21 cellular contexts compared by ENCODE assay signal in the genomic region with DNA sequence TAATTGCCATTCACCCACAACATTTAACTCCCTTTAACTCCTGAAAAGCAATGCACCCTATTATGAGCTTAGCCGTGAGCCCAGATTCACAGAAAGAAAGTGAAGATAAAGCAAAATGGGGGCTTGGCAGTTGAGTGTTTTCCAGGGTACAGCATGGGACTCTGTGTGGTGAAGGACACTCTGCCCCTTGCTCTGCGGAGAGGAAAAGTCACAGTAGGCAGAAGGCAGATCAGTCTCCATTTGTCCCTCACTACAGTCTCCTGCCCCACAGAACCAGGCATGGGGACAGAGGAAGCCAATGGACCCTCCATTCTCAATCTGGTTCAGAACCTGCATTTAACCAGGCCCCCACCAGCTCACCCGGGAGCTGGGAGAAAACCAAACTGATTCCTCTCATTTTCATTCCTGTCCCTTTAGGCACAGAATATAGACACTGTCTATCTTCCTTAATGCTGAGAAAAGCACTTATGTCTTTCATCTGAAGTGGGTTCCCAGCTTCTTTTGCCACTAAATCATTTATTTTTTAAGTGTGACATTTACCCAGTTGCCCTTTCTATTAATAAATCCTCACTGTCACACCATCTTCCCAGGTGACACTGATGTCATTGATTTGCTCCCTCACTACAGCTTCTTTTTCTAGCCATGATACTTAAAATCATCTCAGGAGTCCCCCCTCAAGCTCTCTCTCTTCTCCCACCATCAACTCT. TPM values are rescaled to one million over a fixed set of nuclear protein-coding genes. Genes with fewer than 3 reads are reported as not detected.
A peak's percentile ranks its signal among the peaks of the same experiment; 100 is the strongest.
DNase-seq lines count a peak whose midpoint lies in the region; ATAC-seq and TF ChIP-seq lines count a peak whose summit lies in the region.
"Had no signal": no experiment of that assay in that cellular context is flagged by ENCODE, and none has a peak within 500 bp of the region (broad histone marks: within the 10 kb centered on the region; RNA-seq: fewer than 3 reads in every experiment).

No MANE protein-coding gene starts in this region.

- H3K27me3 Mint-ChIP-seq in nephron (ENCODE audit: low read depth) (no peaks in the 10 kb centered on the region), type B pancreatic cell (no peaks in the 10 kb centered on the region)

- ATAC-seq in heart left ventricle (peak in 3 of 4 donors; percentile 51 to 55 (median 52)), Right ventricle myocardium inferior (no peak), GM21529 (IDR thresholded peaks at IDR 0.05; ENCODE audit: unreplicated experiment) (no peak), HG03354 (IDR thresholded peaks at IDR 0.05; ENCODE audit: poor library complexity, severe bottlenecking, unreplicated experiment) (no peak)
- ATAC-seq: activated T-helper 17 cell treated with anti-CD3 and anti-CD28 coated beads, Interleukin-2, amount 50 U/mL, for 72 hours; CD8-positive, alpha-beta T cell had no signal

- H3K27ac Mint-ChIP-seq in nephron (peak overlapping the region; percentile 63 to 97 (median 78)), type B pancreatic cell (peak overlapping the region; percentile 79)
- H3K27ac Mint-ChIP-seq: activated T-helper 17 cell treated with anti-CD3 and anti-CD28 coated beads, Interleukin-2, amount 50 U/mL, for 72 hours; CD8-positive, alpha-beta T cell had no signal

- H3K27ac ChIP-seq in heart left ventricle (no peak overlapping the region), breast epithelium (peak overlapping the region; percentile 46 to 56)
- H3K27ac ChIP-seq: KMS-11, neutrophil, sigmoid colon, SK-N-MC had no signal

- intact Hi-C loops in heart left ventricle (cut with DNase I): no loop called here
- intact Hi-C loops in Right ventricle myocardium inferior (cut with DNase I): no loop called here
- intact Hi-C loops in breast epithelium (cut with DNase I; ENCODE audit: low total_unique reads): no loop called here

- TF ChIP-seq POLR2A in heart left ventricle (IDR thresholded peaks at IDR 0.05): no peak
- TF ChIP-seq POLR2A in breast epithelium (IDR thresholded peaks at IDR 0.05): no peak

- H3K9me3 ChIP-seq in heart left ventricle (no peaks in the 10 kb centered on the region), breast epithelium (no peaks in the 10 kb centered on the region)
- H3K9me3 ChIP-seq: neutrophil, sigmoid colon had no signal

- H3K27me3 ChIP-seq in heart left ventricle: no peaks in the 10 kb centered on the region
- H3K27me3 ChIP-seq in breast epithelium: no peaks in the 10 kb centered on the region
- H3K27me3 ChIP-seq: neutrophil, sigmoid colon had no signal

- WGBS in heart left ventricle, 4 donors: 75 to 91% (median 86%) methylated on average over 3 of the region's 3 CpGs

- DNase-seq in heart left ventricle: no peak
- DNase-seq in Right ventricle myocardium inferior (ENCODE audit: missing footprints): no peak
- no peak for DNase-seq in breast epithelium (ENCODE audit: low spot score in 2 of 2)
- no peak for DNase-seq in type B pancreatic cell (ENCODE audit: extremely low spot score, unreplicated experiment)
- no peak for DNase-seq in NCI-H748 (lab: John Stamatoyannopoulos, UW; ENCODE audit: unreplicated experiment)
- DNase-seq: activated CD4-positive, alpha-beta T cell treated with anti-CD3 and anti-CD28 coated beads for 1 hour; CD8-positive, alpha-beta T cell; hippocampal formation; mesendoderm; NCI-H1048; NCI-H2081 treated with DMSO at 0.1 percent for 48 hours; NCI-H526; sigmoid colon; stimulated activated CD4-positive, alpha-beta T cell treated with anti-CD3 and anti-CD28 coated beads, Interleukin-1b, Interleukin-23, amount 100 ng/mL, for 48 hours had no signal

- H3K9me3 Mint-ChIP-seq in nephron (peaks cover 3% of the 10 kb centered on the region), type B pancreatic cell (peaks cover 6% of the 10 kb centered on the region)
- H3K9me3 Mint-ChIP-seq: activated T-helper 17 cell treated with anti-CD3 and anti-CD28 coated beads, Interleukin-2, amount 50 U/mL, for 72 hours; CD8-positive, alpha-beta T cell had no signal

- H3K4me1 ChIP-seq in heart left ventricle (peaks cover 0 to 7% (median 0%) of the 10 kb centered on the region in 12 donors), breast epithelium (no peaks in the 10 kb centered on the region)

- no peaks in the 10 kb centered on the region for H3K36me3 ChIP-seq in heart left ventricle
- no peaks in the 10 kb centered on the region for H3K36me3 ChIP-seq in breast epithelium
- H3K36me3 ChIP-seq: neutrophil, sigmoid colon had no signal

- peak overlapping the region in 1 of 3 experiments; percentile 18 for H3K4me3 Mint-ChIP-seq in nephron
- H3K4me3 Mint-ChIP-seq in type B pancreatic cell: peak overlapping the region; percentile 58
- H3K4me3 Mint-ChIP-seq: activated T-helper 17 cell treated with anti-CD3 and anti-CD28 coated beads, Interleukin-2, amount 50 U/mL, for 72 hours; CD8-positive, alpha-beta T cell had no signal

- H3K36me3 Mint-ChIP-seq in nephron (ENCODE audit: low read depth) (peaks cover 12% of the 10 kb centered on the region), type B pancreatic cell (peaks cover 16% of the 10 kb centered on the region)
- H3K36me3 Mint-ChIP-seq: CD8-positive, alpha-beta T cell had no signal

- TF ChIP-seq CTCF in heart left ventricle (IDR thresholded peaks at IDR 0.05) (no peak), breast epithelium (IDR thresholded peaks at IDR 0.05) (no peak), nephron (IDR thresholded peaks at IDR 0.05; ENCODE audit: unreplicated experiment in 3 of 3) (no peak), type B pancreatic cell (conservative IDR thresholded peaks at IDR 0.05) (no peak)

- peaks cover 5% of the 10 kb centered on the region for H3K4me1 Mint-ChIP-seq in nephron
- peaks cover 28% of the 10 kb centered on the region for H3K4me1 Mint-ChIP-seq in type B pancreatic cell (ENCODE audit: unreplicated experiment)

- no peak overlapping the region for H3K4me3 ChIP-seq in heart left ventricle
- H3K4me3 ChIP-seq in breast epithelium: no peak overlapping the region
- H3K4me3 ChIP-seq: sigmoid colon, SK-N-MC had no signal

RNA-seq across cellular contexts. Expression of gene SH3BGRL2, which starts 30.7 kb away (rescaled TPM):
- total RNA-seq in heart left ventricle (10 to 100 TPM in 2 of 9 donors, 1 to 10 TPM in 7; 4.4 to 14.1 (median 5.6) TPM), Right ventricle myocardium inferior (7.9 TPM), breast epithelium (10 to 100 TPM; 31.8 to 54.4 (median 50.9) TPM), type B pancreatic cell (ENCODE audit: low replicate concordance) (40.0 and 75.3 TPM in 2 replicates)
- polyA plus RNA-seq in heart left ventricle: 1 to 10 TPM; 2.5 to 6.4 TPM

Comparison
In these comparisons a context has a peak if more than half of its experiments do, and no peak if none do; other contexts are left out.
1. ATAC-seq: peak in heart left ventricle (3 of 4); none in Right ventricle myocardium inferior (single experiment), GM21529 (single experiment) and HG03354 (single experiment).
2. H3K27ac ChIP-seq: peak in breast epithelium (2 of 2); none in heart left ventricle (0 of 12).